Comparison of ENCODE assay signal across 1 cellular context in the genomic region with DNA sequence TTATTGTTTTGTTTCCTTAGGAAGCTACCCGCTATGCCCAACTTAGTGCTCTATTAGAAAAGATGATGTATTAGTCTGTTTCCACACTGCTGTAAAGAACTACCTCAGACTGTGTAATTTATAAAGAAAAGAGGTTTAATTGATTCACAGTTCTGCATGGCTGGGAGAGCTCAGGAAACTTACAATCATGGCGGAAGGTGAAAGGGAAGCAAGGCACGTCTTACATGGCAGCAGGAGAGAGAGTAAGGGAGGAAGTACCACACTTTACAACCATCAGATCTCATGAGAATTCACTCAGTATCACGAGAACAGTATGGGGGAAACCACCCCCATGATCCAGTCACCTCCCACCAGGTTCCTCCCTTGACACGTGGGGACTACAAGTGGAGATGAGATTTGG.
TF ChIP-seq lines count a peak whose summit lies in the region.

No MANE protein-coding gene starts in this region.

TF ChIP-seq in K562, 482 proteins besides CTCF, POLR2A, EP300 and RAD21:
- TF ChIP-seq ZNF431 (CRISPR knock-in tag; IDR thresholded peaks at IDR 0.05): peak; percentile 82; the same call in 1 of the 2 replicates
